34 cellular contexts compared by ENCODE assay signal in genomic region chr1:18770799-18771198, GRCh38.
"Had no signal": no experiment of that assay in that cellular context is flagged by ENCODE, and none has a peak within 500 bp of the region (broad histone marks: within the 10 kb centered on the region; RNA-seq: fewer than 3 reads in every experiment).

No MANE protein-coding gene starts in this region.

- H3K27me3 ChIP-seq: ascending aorta, body of pancreas, brain microvascular endothelial cell, cardiac muscle cell had no signal

- H3K36me3 ChIP-seq: adrenal gland, ascending aorta, brain microvascular endothelial cell, breast epithelium, cardiac muscle cell had no signal

- FAIRE-seq: astrocyte, bronchial epithelial cell had no signal

- H3K4me1 ChIP-seq: adrenal gland, ascending aorta, body of pancreas, breast epithelium had no signal

- DNase-seq: activated effector memory CD4-positive, alpha-beta T cell treated with anti-CD3 and anti-CD28 coated beads, Interleukin-2, amount 50 U/mL, for 16 hours; activated effector memory CD4-positive, alpha-beta T cell treated with Interleukin-2 at 50 U/mL for 16 hours; activated gamma-delta T cell; activated gamma-delta T cell treated with Interleukin-2 at 50 U/mL for 16 hours; activated naive CD4-positive, alpha-beta T cell; activated naive CD4-positive, alpha-beta T cell treated with anti-CD3 and anti-CD28 coated beads for 36 hours; activated naive CD4-positive, alpha-beta T cell treated with anti-CD3 and anti-CD28 coated beads, Interleukin-2, amount 10 ng/mL, durations not matched to agents 7 days and 5 days; activated naive CD4-positive, alpha-beta T cell treated with anti-CD3 and anti-CD28 coated beads, Interleukin-2, amount 50 U/mL, for 16 hours; activated naive CD4-positive, alpha-beta T cell treated with Interleukin-2 at 50 U/mL for 16 hours; activated naive CD8-positive, alpha-beta T cell treated with anti-CD3 and anti-CD28 coated beads for 36 hours; activated naive CD8-positive, alpha-beta T cell treated with anti-CD3 and anti-CD28 coated beads, Interleukin-2, amount 10 ng/mL, durations not matched to agents 7 days and 5 days; activated naive CD8-positive, alpha-beta T cell treated with anti-CD3 and anti-CD28 coated beads, Interleukin-2, amount 50 U/mL, for 24 hours; activated T-cell treated with anti-CD3 and anti-CD28 coated beads, Interleukin-2, amount 50 U/mL, for 1 hour; activated T-cell treated with anti-CD3 and anti-CD28 coated beads, Interleukin-2, amount 50 U/mL, for 24 hours; activated T-cell treated with anti-CD3 and anti-CD28 coated beads, Interleukin-2, amount 50 U/mL, for 4 hours; activated T-cell treated with anti-CD3 and anti-CD28 coated beads, Interleukin-2, amount 50 U/mL, for 48 hours; activated T-cell treated with anti-CD3 and anti-CD28 coated beads, Interleukin-2, amount 50 U/mL, for 72 hours; adrenal gland; amniotic stem cell; amygdala; anterior cingulate cortex; aorta; body of pancreas; brain microvascular endothelial cell; caudate nucleus; central memory CD4-positive, alpha-beta T cell; cerebellar nuclear complex had no signal

- ATAC-seq: activated naive CD4-positive, alpha-beta T cell treated with anti-CD3 and anti-CD28 coated beads, Interleukin-2, amount 50 U/mL, for 72 hours; activated naive CD8-positive, alpha-beta T cell treated with anti-CD3 and anti-CD28 coated beads, Interleukin-2, amount 50 U/mL, for 24 hours; activated T-cell treated with anti-CD3 and anti-CD28 coated beads, Interleukin-2, amount 50 U/mL, for 4 hours; activated T-cell treated with anti-CD3 and anti-CD28 coated beads, Interleukin-2, amount 50 U/mL, for 72 hours; activated T-helper 17 cell treated with anti-CD3 and anti-CD28 coated beads, Interleukin-2, amount 50 U/mL, for 72 hours; body of pancreas had no signal

- H3K9me3 ChIP-seq: adrenal gland, ascending aorta, body of pancreas, breast epithelium had no signal

- H3K27ac ChIP-seq: adrenal gland, ascending aorta, body of pancreas, brain microvascular endothelial cell, breast epithelium, cardiac muscle cell had no signal

- H3K4me3 ChIP-seq: adrenal gland, ascending aorta, body of pancreas, breast epithelium, cardiac muscle cell had no signal
